In genomic region chr2:206260427-206261012, GRCh38 we compare ENCODE assay signal across 8 cellular contexts. TPM values are rescaled to one million over a fixed set of nuclear protein-coding genes. Genes with fewer than 3 reads are reported as not detected.
DNase-seq lines count a peak whose midpoint lies in the region; ATAC-seq, FAIRE-seq and TF ChIP-seq lines count a peak whose summit lies in the region.

No MANE protein-coding gene starts in this region.

- H3K4me3 Mint-ChIP-seq in naive thymus-derived CD8-positive, alpha-beta T cell, result no peak overlapping the region

- FAIRE-seq in D721Med (lab: Jason Lieb, UNC), result no peak

- TF ChIP-seq CTCF in astrocyte of the spinal cord (IDR thresholded peaks at IDR 0.05; ENCODE audit: low read depth, low read length) (peak; percentile 55), D721Med (IDR thresholded peaks at IDR 0.05; ENCODE audit: insufficient read depth, missing control alignments) (no peak)

- H3K4me1 Mint-ChIP-seq in naive thymus-derived CD8-positive, alpha-beta T cell, result peaks cover 4 to 12% (median 7%) of the 10 kb centered on the region in 4 donors

- peak; percentile 91 for ATAC-seq in GM21447 (IDR thresholded peaks at IDR 0.05; ENCODE audit: unreplicated experiment)
- ATAC-seq in naive thymus-derived CD8-positive, alpha-beta T cell, result peak; percentile 30 to 59

- POLR2A ChIA-PET in naive thymus-derived CD8-positive, alpha-beta T cell (lab: Charles Lee), result no interaction called here

- in situ Hi-C loops in KBM-7 (cut with MboI; ENCODE audit: low pct_unique_long_range_greater_than_20kb, low sequenced_read_pairs), result no loop called here
- in situ Hi-C loops in astrocyte of the spinal cord (cut with HindIII; ENCODE audit: low sequenced_read_pairs), result no loop called here

- no peak overlapping the region for H3K4me3 ChIP-seq in astrocyte of the spinal cord (ENCODE audit: low read depth, low read length)

- peaks cover 2 to 27% (median 9%) of the 10 kb centered on the region in 3 donors for H3K36me3 Mint-ChIP-seq in naive thymus-derived CD8-positive, alpha-beta T cell

- DNase-seq in DMS153 (lab: John Stamatoyannopoulos, UW), result peak; percentile 25
- DNase-seq in DMS153 treated with DMSO at 0.1 percent for 48 hours (lab: John Stamatoyannopoulos, UW; ENCODE audit: unreplicated experiment), result no peak
- DNase-seq in KBM-7, result peak; percentile 29
- no peak for DNase-seq in astrocyte of the spinal cord (ENCODE audit: low read depth, low spot score)
- no peak for DNase-seq in naive thymus-derived CD8-positive, alpha-beta T cell
- no peak for DNase-seq in NCI-H2196 treated with DMSO at 0.1 percent for 48 hours (lab: John Stamatoyannopoulos, UW; ENCODE audit: unreplicated experiment)
- no peak for DNase-seq in D721Med (ENCODE audit: insufficient read length, low spot score)

- no peak overlapping the region for H3K27ac Mint-ChIP-seq in naive thymus-derived CD8-positive, alpha-beta T cell

- H3K9me3 Mint-ChIP-seq in naive thymus-derived CD8-positive, alpha-beta T cell, result peaks cover 0 to 23% (median 2%) of the 10 kb centered on the region in 9 donors

- peaks cover 47 to 78% (median 63%) of the 10 kb centered on the region in 5 donors for H3K27me3 Mint-ChIP-seq in naive thymus-derived CD8-positive, alpha-beta T cell

RNA-seq across cellular contexts. Expression of gene ZDBF2, which starts 13.9 kb away (rescaled TPM):
- total RNA-seq in naive thymus-derived CD8-positive, alpha-beta T cell, result 10 to 100 TPM; 15.4 to 15.8 TPM
- polyA plus RNA-seq in naive thymus-derived CD8-positive, alpha-beta T cell, result 1 to 10 TPM; 2.7 to 5.2 (median 3.3) TPM

Comparison
In these comparisons a context has a peak if more than half of its experiments do, and no peak if none do; other contexts are left out.
1. DNase-seq: peak in DMS153 (single experiment) and KBM-7 (single experiment); none in DMS153 treated with DMSO at 0.1 percent for 48 hours (single experiment), astrocyte of the spinal cord (single experiment), naive thymus-derived CD8-positive, alpha-beta T cell (0 of 10), NCI-H2196 treated with DMSO at 0.1 percent for 48 hours (single experiment) and D721Med (single experiment).